In genomic region chr2:31828891-31829290, GRCh38 we compare ENCODE assay signal across 1 cellular context.
TF ChIP-seq lines count a peak whose summit lies in the region.

No MANE protein-coding gene starts in this region.

TF ChIP-seq in SK-N-SH treated with all-trans-retinoic acid at 6 μM for 48 hours, 23 proteins besides CTCF, POLR2A, EP300 and RAD21 (continued from another document):
- TF ChIP-seq TSHZ2 (CRISPR knock-in tag; IDR thresholded peaks at IDR 0.05) (no peak), POU6F1 (CRISPR knock-in tag; IDR thresholded peaks at IDR 0.05; ENCODE audit: borderline replicate concordance, low read depth) (no peak), CSDC2 (CRISPR knock-in tag; IDR thresholded peaks at IDR 0.05) (no peak), TOX (CRISPR knock-in tag; IDR thresholded peaks at IDR 0.05; ENCODE audit: borderline replicate concordance) (no peak), CREB5 (CRISPR knock-in tag; IDR thresholded peaks at IDR 0.05; ENCODE audit: low read depth) (no peak), ISL1 (CRISPR knock-in tag; IDR thresholded peaks at IDR 0.05) (no peak), TCF4 (CRISPR knock-in tag; IDR thresholded peaks at IDR 0.05; ENCODE audit: borderline replicate concordance) (no peak)
